In the genomic region with DNA sequence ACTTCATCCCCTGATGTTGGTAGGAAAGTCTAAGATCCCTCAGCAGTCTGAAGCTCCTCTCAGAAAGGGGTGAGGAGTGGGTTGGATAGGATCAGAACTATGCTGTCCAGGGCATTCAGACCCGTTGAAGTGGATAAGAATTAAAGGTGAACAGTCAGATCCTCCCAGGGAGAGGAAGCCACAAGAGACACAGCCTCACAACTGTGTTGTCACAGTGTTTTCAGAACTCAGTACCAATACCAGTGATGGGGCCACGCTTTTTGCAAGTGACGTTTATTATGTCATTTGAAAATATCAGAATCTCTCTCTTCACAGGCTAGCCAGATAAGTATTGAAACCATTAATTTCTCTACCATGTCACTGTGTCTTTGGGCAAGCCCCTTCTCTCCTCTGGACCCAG, we compare ENCODE assay signal across 1 cellular context.
TF ChIP-seq lines count a peak whose summit lies in the region.

No MANE protein-coding gene starts in this region.

TF ChIP-seq in HCT116, 20 proteins besides CTCF, POLR2A, EP300 and RAD21:
- TF ChIP-seq CBX3 (IDR thresholded peaks at IDR 0.05; ENCODE audit: low read depth), result no peak
- no peak for TF ChIP-seq SRF (IDR thresholded peaks at IDR 0.05; ENCODE audit: low read depth)
- no peak for TF ChIP-seq ZNF274 (IDR thresholded peaks at IDR 0.05; ENCODE audit: low read depth, low read length)
- no peak for TF ChIP-seq EZH2phosphoT487 (IDR thresholded peaks at IDR 0.05; ENCODE audit: borderline replicate concordance)
- no peak for TF ChIP-seq ELF1 (IDR thresholded peaks at IDR 0.05; ENCODE audit: borderline replicate concordance, low read depth)
- TF ChIP-seq YY1 (IDR thresholded peaks at IDR 0.05; ENCODE audit: extremely low read depth, insufficient replicate concordance, low read depth, low read length), result no peak
- TF ChIP-seq SIN3A (IDR thresholded peaks at IDR 0.05; ENCODE audit: low read depth), result no peak
- no peak for TF ChIP-seq ZFX (IDR thresholded peaks at IDR 0.05)
- TF ChIP-seq, protein P1, sequence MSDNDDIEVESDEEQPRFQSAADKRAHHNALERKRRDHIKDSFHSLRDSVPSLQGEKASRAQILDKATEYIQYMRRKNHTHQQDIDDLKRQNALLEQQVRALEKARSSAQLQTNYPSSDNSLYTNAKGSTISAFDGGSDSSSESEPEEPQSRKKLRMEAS (IDR thresholded peaks at IDR 0.05), result no peak
